ENCODE assay signal across 6 cellular contexts in the genomic region with DNA sequence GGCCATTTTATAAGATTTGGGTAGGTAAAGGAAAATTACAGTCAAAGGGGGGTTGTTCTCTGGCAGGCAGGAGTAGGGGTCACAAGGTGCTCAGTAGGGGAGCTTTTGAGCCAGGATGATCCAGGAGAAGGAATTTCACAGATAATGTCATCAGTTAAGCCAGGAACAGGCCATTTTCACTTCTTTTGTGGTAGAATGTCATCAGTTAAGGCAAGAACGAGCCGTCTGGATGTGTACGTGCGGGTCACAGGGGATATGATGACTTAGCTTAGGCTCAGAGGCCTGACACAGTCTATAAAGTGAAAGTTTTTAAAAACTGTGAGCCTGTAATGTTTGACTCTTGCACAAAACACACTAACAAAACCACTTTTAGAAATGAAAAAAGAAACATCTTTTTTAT.
DNase-seq lines count a peak whose midpoint lies in the region; FAIRE-seq and TF ChIP-seq lines count a peak whose summit lies in the region.
"Not testable (repeated sequence)": the region's sequence is repeated elsewhere in the genome, so short reads cannot be mapped to it uniquely, and the experiment has no call there.

No MANE protein-coding gene starts in this region.

- H4K91ac ChIP-seq in H9 (ENCODE audit: insufficient read length, low read depth, low read length); H1 (replicated peaks; ENCODE audit: insufficient read length, low read length): not testable (repeated sequence)

- H3K27ac ChIP-seq in H9 (ENCODE audit: insufficient read length, low read depth, low read length); H1 (ENCODE audit: low read depth, low read length); mesendoderm (ENCODE audit: low read depth, low read length); smooth muscle cell (ENCODE audit: low read depth): not testable (repeated sequence)

- H2AFZ ChIP-seq in H9 (ENCODE audit: low read length) = not testable (repeated sequence)
- H2AFZ ChIP-seq in H1 (ENCODE audit: low read length) (0 out of 2 replicates have a peak overlapping the region, but pooled peaks have one; percentile 46), smooth muscle cell (ENCODE audit: low read depth) (peak overlapping the region; percentile 63)

- H3K27me3 ChIP-seq in H9 (ENCODE audit: insufficient read depth, low read length); H1 (replicated peaks in 1 of 4; ENCODE audit: control insufficient read depth in 3 of 4, extremely low read depth in 1 of 4, insufficient read depth in 3 of 4, low read length in 3 of 4); mesendoderm (ENCODE audit: insufficient read depth, low read length, poor library complexity); smooth muscle cell (ENCODE audit: low read depth): not testable (repeated sequence)

- not testable (repeated sequence) for H2BK5ac ChIP-seq in H9 (ENCODE audit: insufficient read length, low read length); H1 (ENCODE audit: low read depth, low read length); mesendoderm (ENCODE audit: low read length)

- H2BK15ac ChIP-seq in H9 (ENCODE audit: low read depth, low read length); H1 (ENCODE audit: low read length); mesendoderm (replicated peaks; ENCODE audit: low read depth): not testable (repeated sequence)

- not testable (repeated sequence) for H3K4ac ChIP-seq in H9 (ENCODE audit: low read depth, low read length); H1 (replicated peaks; ENCODE audit: insufficient read length, low read depth, low read length); mesendoderm (ENCODE audit: low read depth, low read length)

- H3K79me2 ChIP-seq in H9 (ENCODE audit: insufficient read depth, low read length); H1 (ENCODE audit: control insufficient read depth in 1 of 2, insufficient read depth in 2 of 2, low read length in 2 of 2); mesendoderm (ENCODE audit: control insufficient read depth, insufficient read depth, low read length); smooth muscle cell (ENCODE audit: low read depth): not testable (repeated sequence)

- peak; percentile 14 for DNase-seq in ELF-1 (ENCODE audit: low read depth, low spot score)
- not testable (repeated sequence) for DNase-seq in H9; H1 (ENCODE audit: low read depth in 1 of 2, low spot score in 2 of 2); neural crest cell (ENCODE audit: low read depth, low spot score); smooth muscle cell (lab: John Stamatoyannopoulos, UW; ENCODE audit: unreplicated experiment)
- peak; percentile 64 for DNase-seq in mesendoderm

- H4K8ac ChIP-seq in H9 (replicated peaks; ENCODE audit: insufficient read length, low read depth, low read length); H1 (ENCODE audit: extremely low read depth, insufficient read depth, low read length); mesendoderm (ENCODE audit: low read depth, low read length): not testable (repeated sequence)

- not testable (repeated sequence) for FAIRE-seq in H1 (lab: Jason Lieb, UNC)

- not testable (repeated sequence) for H3K14ac ChIP-seq in H9 (ENCODE audit: insufficient read depth, low read length); H1 (ENCODE audit: insufficient read length)

- not testable (repeated sequence) for H3K9ac ChIP-seq in H9 (ENCODE audit: extremely low read depth, insufficient read length, low read length); H1 (replicated peaks in 1 of 4; ENCODE audit: extremely low read depth in 1 of 4, low read depth in 3 of 4, low read length in 3 of 4); mesendoderm (ENCODE audit: low read length); smooth muscle cell (ENCODE audit: low read depth)

- H3K36me3 ChIP-seq in H1 (ENCODE audit: control insufficient read depth in 2 of 4, insufficient read depth in 4 of 4, low read length in 3 of 4); mesendoderm (ENCODE audit: control insufficient read depth, insufficient read depth, low read length); smooth muscle cell (ENCODE audit: low read depth): not testable (repeated sequence)

- TF ChIP-seq POLR2A in H1 (IDR thresholded peaks at IDR 0.05; ENCODE audit: control extremely low read depth in 1 of 2, low read depth in 2 of 2, low read length in 2 of 2) = not testable (repeated sequence)

- no CpG with 5 or more reads among the region's 4 CpGs for WGBS in H9 (ENCODE audit: extremely low coverage, insufficient read length, low lambda C conversion rate)
- 92% methylated on average over 4 of the region's 4 CpGs; no CpG with 5 or more reads in 1 of the 2 experiments for WGBS in H1 (ENCODE audit: extremely low coverage in 1 of 2, insufficient coverage in 1 of 2, insufficient read length in 1 of 2, insufficient replicate concordance in 2 of 2, low coverage in 1 of 2, low lambda C conversion rate in 2 of 2, missing lambda C conversion rate in 1 of 2), 2 experiments
- no CpG with 5 or more reads among the region's 4 CpGs for WGBS in mesendoderm (ENCODE audit: extremely low coverage, insufficient coverage, low lambda C conversion rate)
- 5% methylated on average over 4 of the region's 4 CpGs for WGBS in smooth muscle cell (ENCODE audit: low lambda C conversion rate)

- H3K56ac ChIP-seq in H9 (ENCODE audit: insufficient read length, low read depth, low read length); H1 (replicated peaks; ENCODE audit: insufficient read length, low read depth, low read length); mesendoderm (ENCODE audit: low read length): not testable (repeated sequence)

- not testable (repeated sequence) for H4K20me1 ChIP-seq in H9 (ENCODE audit: control insufficient read depth, insufficient read depth, insufficient read length); H1 (replicated peaks in 1 of 2; ENCODE audit: control insufficient read depth in 1 of 2, insufficient read depth in 2 of 2, low read length in 2 of 2); smooth muscle cell (ENCODE audit: low read depth)

- not testable (repeated sequence) for H2BK120ac ChIP-seq in H9 (ENCODE audit: low read depth, low read length, poor library complexity, severe bottlenecking); H1 (replicated peaks; ENCODE audit: low read depth, low read length); mesendoderm (ENCODE audit: low read depth, low read length)

- H2AK5ac ChIP-seq in H9 (ENCODE audit: insufficient read length, low read length); H1 (ENCODE audit: low read depth, low read length); mesendoderm (ENCODE audit: low read length): not testable (repeated sequence)

- not testable (repeated sequence) for TF ChIP-seq EP300 in H1 (IDR thresholded peaks at IDR 0.05; ENCODE audit: borderline replicate concordance in 1 of 2, low read depth in 2 of 2, low read length in 2 of 2)

- not testable (repeated sequence) for H3K4me1 ChIP-seq in H9 (ENCODE audit: insufficient read depth, low read length); H1 (replicated peaks in 1 of 4; ENCODE audit: control insufficient read depth in 3 of 4, insufficient read depth in 4 of 4, low read length in 3 of 4); mesendoderm (ENCODE audit: control insufficient read depth, low read depth, low read length); smooth muscle cell (ENCODE audit: low read depth)

- H3K4me1 Mint-ChIP-seq in H9 = peaks cover 19 to 30% of the 10 kb centered on the region in 2 experiments
- H3K4me1 Mint-ChIP-seq in neural crest cell = not testable (repeated sequence)

- not testable (repeated sequence) for H2BK12ac ChIP-seq in H9 (ENCODE audit: insufficient read length, low read depth, low read length); H1 (ENCODE audit: low read depth, low read length)

- H3K4me3 ChIP-seq in H1 (ENCODE audit: extremely low read depth in 1 of 4, insufficient read depth in 2 of 4, low read depth in 3 of 4, low read length in 4 of 4); mesendoderm (ENCODE audit: low read length); smooth muscle cell: not testable (repeated sequence)

- H3K9me3 ChIP-seq in H9 (ENCODE audit: control insufficient read depth, low read depth, low read length); H1 (ENCODE audit: insufficient read depth in 2 of 2, low read depth in 1 of 2, low read length in 1 of 2); smooth muscle cell (replicated peaks; ENCODE audit: low read depth): not testable (repeated sequence)

- TF ChIP-seq RAD21 in H1 (IDR thresholded peaks at IDR 0.05 in 1 of 2, conservative IDR thresholded peaks at IDR 0.05 in 1 of 2; ENCODE audit: low read depth in 2 of 2, low read length in 2 of 2) = not testable (repeated sequence)

- H3K23ac ChIP-seq in H9 (ENCODE audit: insufficient read length, low read depth, low read length); H1 (ENCODE audit: insufficient read length); mesendoderm (ENCODE audit: low read length): not testable (repeated sequence)

- peaks cover 0 to 23% (median 11%) of the 10 kb centered on the region in 3 experiments; a peak in 5 of 7 replicates for H3K36me3 Mint-ChIP-seq in H9 (ENCODE audit: insufficient read depth in 1 of 3, low read depth in 3 of 3)
- H3K36me3 Mint-ChIP-seq in neural crest cell (ENCODE audit: low read depth) = not testable (repeated sequence)

- H3K18ac ChIP-seq in H9 (ENCODE audit: insufficient read length, low read depth, low read length); H1 (ENCODE audit: extremely low read depth, low read length); mesendoderm (ENCODE audit: low read length): not testable (repeated sequence)

- H3K4me3 Mint-ChIP-seq in H9, neural crest cell: not testable (repeated sequence)

- POLR2A ChIA-PET in H1 (lab: Charles Lee; ENCODE audit: partially characterized antibody) = not testable (repeated sequence)

- not testable (repeated sequence) for H4K5ac ChIP-seq in H9 (ENCODE audit: insufficient read length, low read depth, low read length); H1 (ENCODE audit: insufficient read length, low read depth, low read length); mesendoderm (ENCODE audit: low read length)

- H3K79me1 ChIP-seq in H9 (ENCODE audit: insufficient read depth, low read depth, low read length, poor library complexity, severe bottlenecking); H1 (ENCODE audit: low read depth, low read length); mesendoderm (ENCODE audit: low read length): not testable (repeated sequence)

- TF ChIP-seq CTCF in H9 (conservative IDR thresholded peaks at IDR 0.05); H1 (IDR thresholded peaks at IDR 0.05; ENCODE audit: control extremely low read depth in 1 of 3, insufficient read depth in 1 of 3, low read depth in 1 of 3, low read length in 3 of 3); neural crest cell (conservative IDR thresholded peaks at IDR 0.05); smooth muscle cell (IDR thresholded peaks at IDR 0.05; ENCODE audit: borderline replicate concordance, insufficient read depth, poor library complexity, severe bottlenecking): not testable (repeated sequence)

- H3T11ph ChIP-seq in H9 (ENCODE audit: low read length) = not testable (repeated sequence)

- H3K27ac Mint-ChIP-seq in H9 (peak overlapping the region in 2 of 3 experiments; percentile 57 to 62; a peak in 4 of 7 replicates), neural crest cell (ENCODE audit: unreplicated experiment) (peak overlapping the region; percentile 47)

- not testable (repeated sequence) for H2BK20ac ChIP-seq in H9 (ENCODE audit: low read depth, low read length, poor library complexity, severe bottlenecking); H1 (ENCODE audit: low read length)

- H3K4me2 ChIP-seq in H9 (ENCODE audit: insufficient read depth, insufficient read length, low read length); H1 (ENCODE audit: insufficient read depth in 1 of 2, low read depth in 2 of 2, low read length in 2 of 2); mesendoderm (ENCODE audit: low read length): not testable (repeated sequence)
- peak overlapping the region; percentile 32 for H3K4me2 ChIP-seq in smooth muscle cell

- H3K27me3 Mint-ChIP-seq in H9 (ENCODE audit: low read depth); neural crest cell (ENCODE audit: low read depth): not testable (repeated sequence)

- H3K23me2 ChIP-seq in H9 (ENCODE audit: insufficient read length, low read depth, low read length, poor library complexity, severe bottlenecking); H1 (ENCODE audit: low read depth, low read length): not testable (repeated sequence)

- H3K9me3 Mint-ChIP-seq in H9, neural crest cell: not testable (repeated sequence)

- CTCF ChIA-PET in H1 (lab: Charles Lee; ENCODE audit: partially characterized antibody) = not testable (repeated sequence)

- H3F3A ChIP-seq in smooth muscle cell (ENCODE audit: low read depth) = not testable (repeated sequence)
